1 cellular context compared by ENCODE assay signal in genomic region chr2:74532222-74532621, GRCh38.
A peak's percentile ranks its signal among the peaks of the same experiment; 100 is the strongest.
TF ChIP-seq lines count a peak whose summit lies in the region.

No MANE protein-coding gene starts in this region.

TF ChIP-seq in HepG2, 621 proteins besides CTCF, POLR2A, EP300 and RAD21:
- TF ChIP-seq MAFF (IDR thresholded peaks at IDR 0.05; ENCODE audit: low read depth, low read length) (peak; percentile 71), ATF4 (CRISPR knock-in tag; IDR thresholded peaks at IDR 0.05) (0 out of 4 replicates have a peak, but pooled peaks of 1 of the 2 experiments have one; percentile 34), SAP130 (CRISPR knock-in tag; IDR thresholded peaks at IDR 0.05; ENCODE audit: low read depth) (peak; percentile 40; the same call in 1 of the 2 replicates), NR2F2 (IDR thresholded peaks at IDR 0.05; ENCODE audit: borderline replicate concordance, low read depth) (no peak), ZNF605 (CRISPR knock-in tag; IDR thresholded peaks at IDR 0.05) (no peak), ZNF709 (CRISPR knock-in tag; IDR thresholded peaks at IDR 0.05) (no peak), ELF3 (CRISPR knock-in tag; IDR thresholded peaks at IDR 0.05) (peak; percentile 18; the same call in 1 of the 2 replicates), SNAPC4 (CRISPR knock-in tag; IDR thresholded peaks at IDR 0.05) (no peak), MAFK (conservative IDR thresholded peaks at IDR 0.05 in 1 of 2, IDR thresholded peaks at IDR 0.05 in 1 of 2; ENCODE audit: low read length in 2 of 2) (peak; percentile 73 to 77), NFIB (CRISPR knock-in tag; IDR thresholded peaks at IDR 0.05; ENCODE audit: borderline replicate concordance) (no peak), FOXA1 (IDR thresholded peaks at IDR 0.05) (no peak), FOXA1 (CRISPR knock-in tag; IDR thresholded peaks at IDR 0.05) (peak; percentile 64), THAP11 (CRISPR knock-in tag; IDR thresholded peaks at IDR 0.05) (peak; percentile 46; the same call in 1 of the 2 replicates), SOX5 (CRISPR knock-in tag; IDR thresholded peaks at IDR 0.05; ENCODE audit: borderline replicate concordance) (no peak), ZBTB43 (CRISPR knock-in tag; conservative IDR thresholded peaks at IDR 0.05) (no peak), ZNF253 (CRISPR knock-in tag; IDR thresholded peaks at IDR 0.05; ENCODE audit: borderline replicate concordance) (no peak), STAG1 (CRISPR knock-in tag; IDR thresholded peaks at IDR 0.05) (peak; percentile 90), SMC3 (IDR thresholded peaks at IDR 0.05; ENCODE audit: low read length) (peak; percentile 76), ZNF552 (CRISPR knock-in tag; IDR thresholded peaks at IDR 0.05; ENCODE audit: borderline replicate concordance) (no peak), NR3C1 (CRISPR knock-in tag; IDR thresholded peaks at IDR 0.05) (no peak)
